In genomic region chr1:38608202-38608864, GRCh38 we compare ENCODE assay signal across 9 cellular contexts.
A peak's percentile ranks its signal among the peaks of the same experiment; 100 is the strongest.
DNase-seq lines count a peak whose midpoint lies in the region; ATAC-seq and TF ChIP-seq lines count a peak whose summit lies in the region.
"Had no signal": no experiment of that assay in that cellular context is flagged by ENCODE, and none has a peak within 500 bp of the region (broad histone marks: within the 10 kb centered on the region; RNA-seq: fewer than 3 reads in every experiment).

No MANE protein-coding gene starts in this region.

- 25% methylated on average over 17 of the region's 17 CpGs for WGBS in hepatocyte (ENCODE audit: low lambda C conversion rate, missing lambda C conversion rate)

- no peaks in the 10 kb centered on the region for H3K27me3 ChIP-seq in hepatocyte
- H3K27me3 ChIP-seq: ascending aorta had no signal

- H3K4me2 ChIP-seq in hepatocyte, result no peak overlapping the region

- ATAC-seq in GM18517 (IDR thresholded peaks at IDR 0.05; ENCODE audit: unreplicated experiment) (no peak), HG03342 (IDR thresholded peaks at IDR 0.05; ENCODE audit: unreplicated experiment) (no peak), HG03469 (IDR thresholded peaks at IDR 0.05; ENCODE audit: unreplicated experiment) (no peak)

- H4K20me1 ChIP-seq in hepatocyte (ENCODE audit: insufficient read depth, poor library complexity, severe bottlenecking), result no peaks in the 10 kb centered on the region

- H3K27ac ChIP-seq in hepatocyte, result no peak overlapping the region
- H3K27ac ChIP-seq: ascending aorta had no signal

- POLR2A ChIA-PET in AG04449 (lab: Yijun Ruan, JAX), result no interaction called here

- no peaks in the 10 kb centered on the region for H3K4me1 ChIP-seq in hepatocyte (ENCODE audit: insufficient read depth)
- H3K4me1 ChIP-seq: ascending aorta had no signal

- no peaks in the 10 kb centered on the region for H3K9me2 ChIP-seq in hepatocyte (replicated peaks; ENCODE audit: insufficient read depth)

- CTCF ChIA-PET in AG04449 (lab: Yijun Ruan, JAX), result interaction anchor here (0.7 to 1.4 kb wide), 5 partner anchors 202 to 227 kb away, joined by 3 to 6 read pairs (median 3); no protein-coding TSS in a partner anchor

- DNase-seq in AG04449 (ENCODE audit: low read depth, low spot score) (no peak), SK-N-DZ (ENCODE audit: low spot score) (peak; percentile 25), hepatocyte (ENCODE audit: low spot score) (peak; percentile 50), anterior cingulate cortex (lab: John Stamatoyannopoulos, UW) (no peak)

- H2AFZ ChIP-seq in hepatocyte, result no peak overlapping the region

- no peak overlapping the region for H3K4me3 ChIP-seq in AG04449 (ENCODE audit: low read depth, low read length)
- H3K4me3 ChIP-seq in hepatocyte, result no peak overlapping the region
- H3K4me3 ChIP-seq: ascending aorta had no signal

- H3K9me3 ChIP-seq in hepatocyte (ENCODE audit: low read depth), result no peaks in the 10 kb centered on the region
- H3K9me3 ChIP-seq: ascending aorta had no signal

- no peaks in the 10 kb centered on the region for H3K79me2 ChIP-seq in hepatocyte

- H3K36me3 ChIP-seq in hepatocyte (replicated peaks; ENCODE audit: insufficient read depth, low read depth), result no peaks in the 10 kb centered on the region
- H3K36me3 ChIP-seq: ascending aorta had no signal

- peak; percentile 49 for TF ChIP-seq CTCF in AG04449 (IDR thresholded peaks at IDR 0.05; ENCODE audit: insufficient read depth, low read length, missing control alignments)
- TF ChIP-seq CTCF in GM12873 (IDR thresholded peaks at IDR 0.05; ENCODE audit: insufficient read depth, low read depth, low read length, missing control alignments), result peak; percentile 70
- TF ChIP-seq CTCF in hepatocyte (IDR thresholded peaks at IDR 0.05; ENCODE audit: poor library complexity), result peak; percentile 55

Comparison
In these comparisons a context has a peak if more than half of its experiments do, and no peak if none do; other contexts are left out.
1. DNase-seq: peak in SK-N-DZ (single experiment) and hepatocyte (single experiment); none in AG04449 (single experiment) and anterior cingulate cortex (0 of 58).
2. Peak in every context shown above with its lines, with median percentiles within 50 percentile points of each other: CTCF ChIP-seq.